ENCODE assay signal across 25 cellular contexts in the genomic region with DNA sequence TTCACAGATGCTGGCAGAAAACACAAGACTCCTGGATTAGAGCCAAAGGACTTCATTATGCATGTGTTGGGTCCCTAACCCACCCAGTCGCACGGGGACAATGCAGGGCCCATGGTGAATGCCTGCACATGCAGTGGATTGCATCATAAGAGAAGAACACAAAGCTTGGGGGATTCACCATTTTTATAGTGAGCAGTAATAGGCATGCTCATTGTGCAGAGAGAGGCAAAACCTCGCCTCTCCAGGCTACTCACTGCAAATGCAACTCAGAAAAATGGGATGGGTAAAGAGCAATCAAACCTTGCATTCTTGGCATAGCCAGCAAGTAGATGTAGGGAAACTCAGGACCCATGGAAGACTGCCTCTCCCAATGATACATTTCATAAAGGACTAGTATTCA.
DNase-seq lines count a peak whose midpoint lies in the region; ATAC-seq and TF ChIP-seq lines count a peak whose summit lies in the region.
"Had no signal": no experiment of that assay in that cellular context is flagged by ENCODE, and none has a peak within 500 bp of the region (broad histone marks: within the 10 kb centered on the region; RNA-seq: fewer than 3 reads in every experiment).

No MANE protein-coding gene starts in this region.

- H3K4me3 Mint-ChIP-seq in activated T-cell treated with anti-CD3 and anti-CD28 coated beads, Interleukin-2, amount 50 U/mL, for 72 hours: no peak overlapping the region
- H3K4me3 Mint-ChIP-seq in CD4-positive, alpha-beta T cell: no peak overlapping the region
- H3K4me3 Mint-ChIP-seq: memory B cell; natural killer cell treated with Interleukin-12 subunit alpha and Interleukin-12 subunit beta and Interleukin-15 and Interleukin-18, amount 100 ng/mL, for 72 hours had no signal

- H3K27me3 ChIP-seq in brain microvascular endothelial cell (replicated peaks): no peaks in the 10 kb centered on the region
- H3K27me3 ChIP-seq in PC-9 (ENCODE audit: insufficient read depth, low read depth): no peaks in the 10 kb centered on the region
- no peaks in the 10 kb centered on the region for H3K27me3 ChIP-seq in CD4-positive, alpha-beta T cell (ENCODE audit: control insufficient read depth, insufficient read depth, low read length)
- H3K27me3 ChIP-seq: uterus had no signal

- no TSS peak for BruUV-seq in PC-9 (replicated peaks; lab: Mats Ljungman, UMichigan)

- H3K4me3 ChIP-seq in brain microvascular endothelial cell (ENCODE audit: low read depth, low read length) (no peak overlapping the region), PC-9 (no peak overlapping the region)
- H3K4me3 ChIP-seq: GM12878, smooth muscle cell, uterus had no signal

- H3K4me2 ChIP-seq in PC-9: no peak overlapping the region
- H3K4me2 ChIP-seq: smooth muscle cell had no signal

- H3F3A ChIP-seq in PC-9 (ENCODE audit: insufficient read depth, low read depth): peaks cover 4% of the 10 kb centered on the region; the same call in 1 of the 2 replicates

- no peaks in the 10 kb centered on the region for H3K4me1 Mint-ChIP-seq in activated T-cell treated with anti-CD3 and anti-CD28 coated beads, Interleukin-2, amount 50 U/mL, for 72 hours (ENCODE audit: low read depth)
- H3K4me1 Mint-ChIP-seq in CD4-positive, alpha-beta T cell (ENCODE audit: low read depth): no peaks in the 10 kb centered on the region
- H3K4me1 Mint-ChIP-seq: memory B cell had no signal

- no peaks in the 10 kb centered on the region for H3K27me3 Mint-ChIP-seq in activated T-cell treated with anti-CD3 and anti-CD28 coated beads, Interleukin-2, amount 50 U/mL, for 72 hours (ENCODE audit: low read depth)
- H3K27me3 Mint-ChIP-seq in CD4-positive, alpha-beta T cell: no peaks in the 10 kb centered on the region
- H3K27me3 Mint-ChIP-seq: memory B cell; natural killer cell treated with Interleukin-12 subunit alpha and Interleukin-12 subunit beta and Interleukin-15 and Interleukin-18, amount 100 ng/mL, for 72 hours; progenitor cell of endocrine pancreas had no signal

- peaks cover 2 to 3% of the 10 kb centered on the region in 2 donors for H3K36me3 Mint-ChIP-seq in activated T-cell treated with anti-CD3 and anti-CD28 coated beads, Interleukin-2, amount 50 U/mL, for 72 hours (ENCODE audit: insufficient read depth in 2 of 2)
- H3K36me3 Mint-ChIP-seq in CD4-positive, alpha-beta T cell (ENCODE audit: low read depth): no peaks in the 10 kb centered on the region
- H3K36me3 Mint-ChIP-seq: memory B cell; natural killer cell treated with Interleukin-12 subunit alpha and Interleukin-12 subunit beta and Interleukin-15 and Interleukin-18, amount 100 ng/mL, for 72 hours had no signal

- H3K9me3 ChIP-seq in PC-9 (ENCODE audit: insufficient read depth, low read depth): no peaks in the 10 kb centered on the region
- H3K9me3 ChIP-seq in CD4-positive, alpha-beta T cell (ENCODE audit: control insufficient read depth, low read length): no peaks in the 10 kb centered on the region
- H3K9me3 ChIP-seq: uterus had no signal

- H3K9me3 Mint-ChIP-seq in activated T-cell treated with anti-CD3 and anti-CD28 coated beads, Interleukin-2, amount 50 U/mL, for 72 hours: no peaks in the 10 kb centered on the region
- no peaks in the 10 kb centered on the region for H3K9me3 Mint-ChIP-seq in CD4-positive, alpha-beta T cell

- no peaks in the 10 kb centered on the region for H3K4me1 ChIP-seq in PC-9 (replicated peaks; ENCODE audit: insufficient read depth)
- H3K4me1 ChIP-seq: uterus had no signal

- TF ChIP-seq CTCF in brain microvascular endothelial cell (IDR thresholded peaks at IDR 0.05; ENCODE audit: low read depth, low read length, missing control alignments) (no peak), PC-9 (conservative IDR thresholded peaks at IDR 0.05) (no peak)
- no peak for TF ChIP-seq CTCF in CD4-positive, alpha-beta T cell (IDR thresholded peaks at IDR 0.05)

- H3K79me2 ChIP-seq in PC-9 (ENCODE audit: low read depth): no peaks in the 10 kb centered on the region

- DNase-seq in Caki2 (ENCODE audit: low read depth) (peak; percentile 8), M059J (ENCODE audit: low read depth) (peak; percentile 0), brain microvascular endothelial cell (peak; percentile 4), iPS-NIHi7 (ENCODE audit: extremely low spot score) (peak; percentile 10), PC-9 (no peak)
- DNase-seq in activated T-cell treated with anti-CD3 and anti-CD28 coated beads, Interleukin-2, amount 50 U/mL, for 72 hours: no peak
- DNase-seq in CD4-positive, alpha-beta T cell: no peak
- DNase-seq: activated CD4-positive, alpha-beta T cell treated with anti-CD3 and anti-CD28 coated beads for 4 hours; activated effector memory CD4-positive, alpha-beta T cell treated with anti-CD3 and anti-CD28 coated beads, Interleukin-2, amount 50 U/mL, for 16 hours; Calu3; cerebellar nuclear complex; effector memory CD4-positive, alpha-beta T cell; GDM1; kidney; NCI-H187 treated with DMSO at 0.1 percent for 48 hours; NCI-H774; stimulated activated CD4-positive, alpha-beta T cell treated with anti-CD3 and anti-CD28 coated beads, Interleukin-4, amount 100 ng/mL, for 4 hours; uterus had no signal

- no peaks in the 10 kb centered on the region for H3K9me2 ChIP-seq in PC-9 (ENCODE audit: insufficient read depth)

- ATAC-seq in activated T-cell treated with anti-CD3 and anti-CD28 coated beads, Interleukin-2, amount 50 U/mL, for 72 hours (replicated peaks in 1 of 2): no peak
- no peak for ATAC-seq in CD4-positive, alpha-beta T cell (ENCODE audit: poor library complexity)
- ATAC-seq in GM18502 (IDR thresholded peaks at IDR 0.05; ENCODE audit: poor library complexity, unreplicated experiment): no peak
- ATAC-seq: GM12878; natural killer cell treated with Interleukin-12 subunit alpha and Interleukin-12 subunit beta and Interleukin-15 and Interleukin-18, amount 100 ng/mL, for 72 hours; Panc1 had no signal

- no peaks in the 10 kb centered on the region for H4K20me1 ChIP-seq in PC-9 (ENCODE audit: insufficient read depth)

- intact Hi-C loops in PC-9 (cut with micrococcal nuclease; ENCODE audit: unreplicated experiment): no loop called here
- intact Hi-C loops in CD4-positive, alpha-beta T cell (cut with DNase I, micrococcal nuclease): no loop called here

- in situ Hi-C loops in Caki2 (cut with HindIII; ENCODE audit: low pct_unique_long_range_greater_than_20kb, low sequenced_read_pairs) (no loop called here), brain microvascular endothelial cell (cut with HindIII; ENCODE audit: low pct_ligation_motif_present, low sequenced_read_pairs) (no loop called here)

- no peak overlapping the region for H3K27ac ChIP-seq in brain microvascular endothelial cell
- H3K27ac ChIP-seq in PC-9: no peak overlapping the region
- H3K27ac ChIP-seq in CD4-positive, alpha-beta T cell (ENCODE audit: low read depth, low read length): no peak overlapping the region
- H3K27ac ChIP-seq: uterus had no signal

- H3K36me3 ChIP-seq in brain microvascular endothelial cell (replicated peaks): no peaks in the 10 kb centered on the region
- no peaks in the 10 kb centered on the region for H3K36me3 ChIP-seq in PC-9 (ENCODE audit: low read depth)
- H3K36me3 ChIP-seq: uterus had no signal

- H3K27ac Mint-ChIP-seq in activated T-cell treated with anti-CD3 and anti-CD28 coated beads, Interleukin-2, amount 50 U/mL, for 72 hours: no peak overlapping the region
- no peak overlapping the region for H3K27ac Mint-ChIP-seq in CD4-positive, alpha-beta T cell
- H3K27ac Mint-ChIP-seq: memory B cell; natural killer cell treated with Interleukin-12 subunit alpha and Interleukin-12 subunit beta and Interleukin-15 and Interleukin-18, amount 100 ng/mL, for 72 hours; progenitor cell of endocrine pancreas had no signal

- CTCF ChIA-PET in PC-9 (lab: Charles Lee): no interaction called here
- CTCF ChIA-PET in CD4-positive, alpha-beta T cell (lab: Charles Lee): no interaction called here

- POLR2A ChIA-PET in PC-9 (lab: Charles Lee; ENCODE audit: unreplicated experiment): no interaction called here
- POLR2A ChIA-PET in CD4-positive, alpha-beta T cell (lab: Charles Lee): no interaction called here

- no peak overlapping the region for H2AFZ ChIP-seq in PC-9

Comparison
In these comparisons a context has a peak if more than half of its experiments do, and no peak if none do; other contexts are left out.
1. DNase-seq: peak in Caki2 (single experiment), M059J (single experiment), brain microvascular endothelial cell (single experiment) and iPS-NIHi7 (single experiment); none in activated T-cell treated with anti-CD3 and anti-CD28 coated beads, Interleukin-2, amount 50 U/mL, for 72 hours (0 of 2), PC-9 (0 of 2) and CD4-positive, alpha-beta T cell (0 of 10).